Comparison of ENCODE assay signal across 23 cellular contexts in the genomic region with DNA sequence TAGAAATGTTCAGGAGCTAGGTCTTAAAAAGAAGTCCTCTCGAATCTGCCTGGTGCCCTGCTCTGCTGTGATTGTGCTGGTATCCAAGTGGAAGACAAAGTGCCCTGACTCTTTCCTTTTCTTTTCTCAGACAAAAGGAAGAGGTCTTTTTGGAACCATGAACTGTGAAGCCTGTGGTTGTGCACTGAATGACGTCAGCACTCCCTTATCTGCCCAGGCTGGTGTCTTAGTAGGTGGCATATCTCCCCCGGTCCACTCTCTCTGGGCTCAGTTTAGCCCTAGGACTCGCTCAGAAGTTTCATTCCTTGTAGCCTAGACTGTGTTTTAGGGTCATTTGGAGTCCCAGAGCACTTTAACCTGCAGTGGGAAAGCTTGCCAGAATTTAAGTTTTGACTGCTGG.
DNase-seq lines count a peak whose midpoint lies in the region; ATAC-seq, FAIRE-seq and TF ChIP-seq lines count a peak whose summit lies in the region.
"Had no signal": no experiment of that assay in that cellular context is flagged by ENCODE, and none has a peak within 500 bp of the region (broad histone marks: within the 10 kb centered on the region; RNA-seq: fewer than 3 reads in every experiment).

No MANE protein-coding gene starts in this region.

- H2AFZ ChIP-seq in MM.1S (ENCODE audit: low read length): no peak overlapping the region
- H2AFZ ChIP-seq: GM23338 had no signal

- peak; percentile 23 for FAIRE-seq in bronchial epithelial cell (lab: Jason Lieb, UNC)
- FAIRE-seq: GM12891, GM18507 had no signal

- no peaks in the 10 kb centered on the region for H3K9me2 ChIP-seq in MM.1S (replicated peaks; ENCODE audit: insufficient read depth, low read length)

- H3K4me2 ChIP-seq in MM.1S (ENCODE audit: low read depth, low read length): no peak overlapping the region
- H3K4me2 ChIP-seq: A549; BLaER1 treated with 17β-estradiol and CSF1 and Interleukin-3, amounts not matched to agents 10 nM and 100 nM; GM23338 had no signal

- DNase-seq in MM.1S (no peak), OCI-M1 (lab: John Stamatoyannopoulos, UW) (peak; percentile 17), bronchial epithelial cell (ENCODE audit: low read depth) (no peak), left ventricle myocardium superior (no peak), NCI-H2081 treated with DMSO at 0.1 percent for 48 hours (lab: John Stamatoyannopoulos, UW) (no peak)
- DNase-seq: 8988T; ACHN; AML-193; BE2C; Calu3; CD4-positive, alpha-beta memory T cell; COR-L47; DMS53; DMS79 treated with DMSO at 0.1 percent for 48 hours; GF-D8; H9 had no signal

- no peaks in the 10 kb centered on the region for H4K20me1 ChIP-seq in MM.1S (ENCODE audit: insufficient read depth, low read length)
- H4K20me1 ChIP-seq: BLaER1 treated with 17β-estradiol and CSF1 and Interleukin-3, amounts not matched to agents 10 nM and 100 nM had no signal

- no peaks in the 10 kb centered on the region; the same call in 1 of the 2 replicates for H3F3A ChIP-seq in MM.1S (ENCODE audit: insufficient read depth, low read length)

- H3K4me3 ChIP-seq in MM.1S (ENCODE audit: low read length) (no peak overlapping the region), bronchial epithelial cell (ENCODE audit: low read depth, low read length) (no peak overlapping the region)
- H3K4me3 ChIP-seq: A549; BLaER1 treated with 17β-estradiol and CSF1 and Interleukin-3, amounts not matched to agents 10 nM and 100 nM; GM23338 had no signal

- no peaks in the 10 kb centered on the region for H3K27me3 ChIP-seq in MM.1S (replicated peaks; ENCODE audit: insufficient read depth, low read length)
- H3K27me3 ChIP-seq in bronchial epithelial cell (ENCODE audit: control insufficient read depth, insufficient read depth, low read length): no peaks in the 10 kb centered on the region
- H3K27me3 ChIP-seq: BE2C had no signal

- peak overlapping the region; percentile 22; the same call in 1 of the 2 replicates for H3K27ac ChIP-seq in MM.1S (ENCODE audit: low read length)
- H3K27ac ChIP-seq: A549; BLaER1 treated with 17β-estradiol and CSF1 and Interleukin-3, amounts not matched to agents 10 nM and 100 nM had no signal

- no peak overlapping the region for H3K9ac ChIP-seq in MM.1S (ENCODE audit: low read length)
- H3K9ac ChIP-seq: BLaER1 treated with 17β-estradiol and CSF1 and Interleukin-3, amounts not matched to agents 10 nM and 100 nM had no signal

- H3K9me3 ChIP-seq in MM.1S (replicated peaks; ENCODE audit: insufficient read depth, low read length): no peaks in the 10 kb centered on the region
- H3K9me3 ChIP-seq: A549, BE2C had no signal

- TF ChIP-seq CTCF in MM.1S (IDR thresholded peaks at IDR 0.05; ENCODE audit: low read length) (no peak), bronchial epithelial cell (IDR thresholded peaks at IDR 0.05; ENCODE audit: insufficient read depth, low read length, severe bottlenecking) (no peak)

- H3K36me3 ChIP-seq in MM.1S (replicated peaks; ENCODE audit: insufficient read depth, low read length) (no peaks in the 10 kb centered on the region), bronchial epithelial cell (ENCODE audit: control insufficient read depth, insufficient read depth, low read length) (no peaks in the 10 kb centered on the region)
- H3K36me3 ChIP-seq: BE2C; BLaER1 treated with 17β-estradiol and CSF1 and Interleukin-3, amounts not matched to agents 10 nM and 100 nM had no signal

- no peaks in the 10 kb centered on the region for H3K79me2 ChIP-seq in MM.1S (ENCODE audit: low read length)

- intact Hi-C loops in left ventricle myocardium superior (cut with micrococcal nuclease): no loop called here

- no peak for ATAC-seq in left ventricle myocardium superior
- no peak for ATAC-seq in HG03521 (IDR thresholded peaks at IDR 0.05; ENCODE audit: unreplicated experiment)
- ATAC-seq: A549, GM23338, HCT116 had no signal

- H3K4me1 ChIP-seq in MM.1S (ENCODE audit: low read length): no peaks in the 10 kb centered on the region; the same call in 1 of the 2 replicates
- H3K4me1 ChIP-seq: A549; BE2C; BLaER1 treated with 17β-estradiol and CSF1 and Interleukin-3, amounts not matched to agents 10 nM and 100 nM had no signal
